Comparison of ENCODE assay signal across 11 cellular contexts in genomic region chr12:68222336-68222735, GRCh38. TPM values are rescaled to one million over a fixed set of nuclear protein-coding genes. Genes with fewer than 3 reads are reported as not detected.
DNase-seq lines count a peak whose midpoint lies in the region; ATAC-seq lines count a peak whose summit lies in the region.
"Had no signal": no experiment of that assay in that cellular context is flagged by ENCODE, and none has a peak within 500 bp of the region (broad histone marks: within the 10 kb centered on the region; RNA-seq: fewer than 3 reads in every experiment).

No MANE protein-coding gene starts in this region.

- DNase-seq in DMS79 (lab: John Stamatoyannopoulos, UW): peak; percentile 33
- peak; percentile 97 for DNase-seq in NCI-H1105 treated with DMSO at 0.1 percent for 48 hours (lab: John Stamatoyannopoulos, UW)
- peak; percentile 41 for DNase-seq in SK-MEL-5 (ENCODE audit: low read depth, low spot score)
- DNase-seq in iris pigment epithelial cell (ENCODE audit: low read depth): peak; percentile 11
- DNase-seq in AML-193 (lab: John Stamatoyannopoulos, UW): no peak
- DNase-seq: glutamatergic neuron had no signal

- in situ Hi-C loops in SK-MEL-5 (cut with HindIII; ENCODE audit: low pct_unique_long_range_greater_than_20kb, low sequenced_read_pairs): loop anchor here (10.0 kb wide), 1 partner anchor 122 kb away; no protein-coding TSS in a partner anchor

- ATAC-seq in GM18861 (IDR thresholded peaks at IDR 0.05; ENCODE audit: unreplicated experiment) (no peak), GM18511 (IDR thresholded peaks at IDR 0.05; ENCODE audit: unreplicated experiment) (no peak)

RNA-seq across cellular contexts. Expression of gene IL26, which starts 3.3 kb away (rescaled TPM):
- not detected in 2 replicates for total RNA-seq in SK-MEL-5 (2014; rRNA removed; shearing (Covaris generic))
- polyA plus RNA-seq in SK-MEL-5 (2015; cell fraction: cytosol; rRNA removed): not detected in 2 replicates
- not detected in 2 replicates for polyA plus RNA-seq in SK-MEL-5 (2015; cell fraction: nucleus; rRNA removed)
- total RNA-seq: colonic mucosa, lower leg skin, tibial nerve had no signal

RNA-seq across cellular contexts. Expression of gene IL22, which starts 31.1 kb away (rescaled TPM):
- not detected in 2 replicates for total RNA-seq in SK-MEL-5 (2014; rRNA removed; shearing (Covaris generic))
- not detected in 2 replicates for polyA plus RNA-seq in SK-MEL-5 (2015; cell fraction: cytosol; rRNA removed)
- not detected in 2 replicates for polyA plus RNA-seq in SK-MEL-5 (2015; cell fraction: nucleus; rRNA removed)
- total RNA-seq: colonic mucosa, lower leg skin, tibial nerve had no signal

Comparison
In these comparisons a context has a peak if more than half of its experiments do, and no peak if none do; other contexts are left out.
1. DNase-seq: peak in DMS79 (single experiment), NCI-H1105 treated with DMSO at 0.1 percent for 48 hours (single experiment), SK-MEL-5 (single experiment) and iris pigment epithelial cell (single experiment); none in AML-193 (0 of 2).